In the genomic region with DNA sequence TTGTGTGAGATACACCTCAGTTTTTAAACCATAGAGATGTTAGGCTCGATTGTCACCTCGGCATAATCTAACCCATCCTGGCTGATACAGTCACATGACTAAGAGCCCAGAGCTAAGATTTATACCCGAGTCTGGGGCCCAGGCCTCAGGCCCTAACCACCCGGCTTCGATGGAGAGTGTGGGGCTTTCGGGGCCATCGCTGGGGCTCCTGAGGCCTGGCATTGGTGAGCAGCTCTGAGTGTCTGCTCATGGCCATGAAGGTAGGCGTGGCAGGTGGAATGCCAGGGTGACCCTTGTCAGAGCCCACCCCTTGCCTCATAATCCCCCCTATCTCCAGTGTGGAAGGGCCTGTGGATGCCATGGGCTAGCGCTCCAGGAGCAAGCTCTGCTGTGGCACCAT, we compare ENCODE assay signal across 1 cellular context.
TF ChIP-seq lines count a peak whose summit lies in the region.

No MANE protein-coding gene starts in this region.

TF ChIP-seq in H1, 55 proteins besides CTCF, POLR2A, EP300 and RAD21:
- TF ChIP-seq CREB1 (IDR thresholded peaks at IDR 0.05) (no peak), GABPA (IDR thresholded peaks at IDR 0.05; ENCODE audit: borderline replicate concordance, insufficient read depth, low read length) (no peak), RFX5 (IDR thresholded peaks at IDR 0.05; ENCODE audit: borderline replicate concordance, low read depth, low read length) (no peak), SIRT6 (IDR thresholded peaks at IDR 0.05; ENCODE audit: low read length) (no peak), SP4 (IDR thresholded peaks at IDR 0.05; ENCODE audit: low read length) (no peak), CBX8 (IDR thresholded peaks at IDR 0.05; ENCODE audit: borderline replicate concordance, low read depth, low read length) (no peak), TAF7 (optimal IDR thresholded peaks at IDR 0.05; ENCODE audit: borderline replicate concordance, low read depth, low read length) (no peak)
- TF ChIP-seq, protein P1, sequence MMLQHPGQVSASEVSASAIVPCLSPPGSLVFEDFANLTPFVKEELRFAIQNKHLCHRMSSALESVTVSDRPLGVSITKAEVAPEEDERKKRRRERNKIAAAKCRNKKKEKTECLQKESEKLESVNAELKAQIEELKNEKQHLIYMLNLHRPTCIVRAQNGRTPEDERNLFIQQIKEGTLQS (IDR thresholded peaks at IDR 0.05; ENCODE audit: insufficient read depth, low read depth, low read length) = no peak
